Comparison of ENCODE assay signal across 15 cellular contexts in the genomic region with DNA sequence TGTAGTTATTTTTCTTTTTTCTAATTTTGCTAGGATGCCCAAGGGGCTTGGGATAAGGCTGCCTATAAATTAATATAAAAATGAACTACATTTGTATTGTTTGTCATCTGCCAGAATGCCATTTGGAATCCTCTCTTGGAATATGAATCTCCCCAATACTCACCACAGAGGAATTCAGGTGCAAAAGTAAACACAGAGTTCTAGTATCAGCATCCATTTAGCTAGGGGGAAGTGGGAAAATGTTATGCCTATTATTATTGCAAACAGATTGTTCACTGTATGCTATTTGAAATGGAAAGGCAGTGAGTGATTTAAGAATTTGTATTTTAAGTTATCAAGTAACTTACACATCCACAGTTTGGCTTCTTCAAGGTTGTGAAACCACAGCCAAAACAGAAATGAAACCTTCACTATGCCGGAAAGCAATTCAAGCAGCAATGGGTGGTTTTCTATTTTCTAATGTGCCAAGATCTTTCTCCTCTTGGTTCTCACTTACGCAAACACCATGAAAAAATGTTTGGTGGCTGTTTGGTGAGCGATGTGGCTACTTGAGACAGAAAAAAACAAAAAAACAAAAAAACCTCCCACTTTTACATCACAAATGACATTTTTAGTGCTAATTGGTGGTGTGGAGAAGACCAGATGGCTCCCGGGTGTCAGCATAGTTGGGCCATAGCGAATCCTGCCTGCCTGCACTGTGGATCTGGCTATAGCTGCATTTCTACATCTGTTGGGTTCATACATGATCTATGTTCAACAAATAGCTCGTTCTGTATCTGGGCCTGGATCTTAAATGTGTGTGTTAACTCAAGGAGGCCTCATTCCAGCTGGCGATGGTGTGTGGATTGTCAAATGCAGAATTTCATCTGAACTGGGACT.
DNase-seq lines count a peak whose midpoint lies in the region; ATAC-seq and TF ChIP-seq lines count a peak whose summit lies in the region.
"Had no signal": no experiment of that assay in that cellular context is flagged by ENCODE, and none has a peak within 500 bp of the region (broad histone marks: within the 10 kb centered on the region; RNA-seq: fewer than 3 reads in every experiment).

No MANE protein-coding gene starts in this region.

- H3K79me1 ChIP-seq in mesenchymal stem cell (replicated peaks; ENCODE audit: low read length, poor library complexity, severe bottlenecking): no peaks in the 10 kb centered on the region

- H3K27me3 ChIP-seq in ascending aorta (no peaks in the 10 kb centered on the region), mesenchymal stem cell (ENCODE audit: control insufficient read depth in 1 of 2, insufficient read depth in 1 of 2, low read length in 2 of 2) (no peaks in the 10 kb centered on the region), WERI-Rb-1 (ENCODE audit: insufficient read depth, low read depth, severe bottlenecking) (no peaks in the 10 kb centered on the region)
- H3K27me3 ChIP-seq: pancreas, SJSA1 had no signal

- intact Hi-C loops in ascending aorta (cut with DNase I): no loop called here
- intact Hi-C loops in Right ventricle myocardium superior (cut with DNase I): no loop called here

- peak overlapping the region; percentile 42 to 61 for H3K27ac ChIP-seq in ascending aorta
- H3K27ac ChIP-seq in mesenchymal stem cell (ENCODE audit: low read length, poor library complexity, severe bottlenecking): peak overlapping the region; percentile 44
- no peak overlapping the region for H3K27ac ChIP-seq in WERI-Rb-1
- H3K27ac ChIP-seq: pancreas, SJSA1 had no signal

- H3K4me1 ChIP-seq in ascending aorta: peaks cover 0 to 6% of the 10 kb centered on the region in 2 donors
- H3K4me1 ChIP-seq in mesenchymal stem cell (ENCODE audit: control insufficient read depth, insufficient read depth, low read depth, low read length): peaks cover 1% of the 10 kb centered on the region
- H3K4me1 ChIP-seq: pancreas had no signal

- no peak overlapping the region for H2BK120ac ChIP-seq in mesenchymal stem cell (ENCODE audit: low read depth, low read length)

- no peak for ATAC-seq in Right ventricle myocardium superior (ENCODE audit: poor library complexity)
- ATAC-seq: pancreas had no signal

- peak; percentile 70 for DNase-seq in ELR (ENCODE audit: low read depth)
- DNase-seq in M059J (ENCODE audit: low read depth): peak; percentile 66
- DNase-seq in ascending aorta (ENCODE audit: low spot score in 2 of 2): no peak
- DNase-seq in mesenchymal stem cell: no peak
- no peak for DNase-seq in stimulated activated CD8-positive, alpha-beta memory T cell treated with anti-CD3 and anti-CD28 coated beads, Interleukin-4, amount 100 ng/mL, for 48 hours
- no peak for DNase-seq in WERI-Rb-1
- DNase-seq in Right ventricle myocardium superior: no peak
- DNase-seq: activated gamma-delta T cell; aorta; C1 segment of cervical spinal cord; NCI-H2171 treated with DMSO at 0.1 percent for 48 hours; pancreas; stimulated activated CD4-positive, alpha-beta T cell treated with anti-CD3 and anti-CD28 coated beads, Interleukin-4, amount 100 ng/mL, for 4 hours; T-helper 9 cell had no signal

- 84% methylated on average over 4 of the region's 7 CpGs for WGBS in mesenchymal stem cell

- H2BK15ac ChIP-seq in mesenchymal stem cell (ENCODE audit: low read depth, poor library complexity, severe bottlenecking): no peak overlapping the region

- H3K4me3 ChIP-seq in ascending aorta (no peak overlapping the region), mesenchymal stem cell (ENCODE audit: insufficient read depth in 1 of 2, low read depth in 1 of 2, low read length in 2 of 2) (peak overlapping the region in 1 of 2 experiments; percentile 55), WERI-Rb-1 (ENCODE audit: low read depth, low read length) (no peak overlapping the region)
- H3K4me3 ChIP-seq: pancreas, SJSA1 had no signal

- no peak overlapping the region for H3K14ac ChIP-seq in mesenchymal stem cell (ENCODE audit: low read length in 2 of 2)

- no peak overlapping the region for H2AK5ac ChIP-seq in mesenchymal stem cell (ENCODE audit: low read length, severe bottlenecking)

- no peak overlapping the region for H4K8ac ChIP-seq in mesenchymal stem cell (ENCODE audit: low read length)

- H2AFZ ChIP-seq in mesenchymal stem cell (ENCODE audit: low read depth, low read length): no peak overlapping the region

- H2BK5ac ChIP-seq in mesenchymal stem cell (ENCODE audit: low read depth, low read length, poor library complexity, severe bottlenecking): no peak overlapping the region

- no peak overlapping the region for H3K18ac ChIP-seq in mesenchymal stem cell (ENCODE audit: low read depth in 1 of 2, low read length in 2 of 2)

- H3K9me3 ChIP-seq in ascending aorta: no peaks in the 10 kb centered on the region
- no peaks in the 10 kb centered on the region for H3K9me3 ChIP-seq in mesenchymal stem cell (ENCODE audit: control insufficient read depth, low read length)
- no peaks in the 10 kb centered on the region for H3K9me3 ChIP-seq in WERI-Rb-1 (ENCODE audit: severe bottlenecking)
- H3K9me3 ChIP-seq: pancreas, SJSA1 had no signal

- no peak overlapping the region for H3K23ac ChIP-seq in mesenchymal stem cell (ENCODE audit: low read length in 2 of 2)

- no peak overlapping the region for H4K91ac ChIP-seq in mesenchymal stem cell (ENCODE audit: low read length)

- no peak for TF ChIP-seq CTCF in ascending aorta (IDR thresholded peaks at IDR 0.05)
- no peak for TF ChIP-seq CTCF in WERI-Rb-1 (IDR thresholded peaks at IDR 0.05; ENCODE audit: low read depth, low read length)

- H3K36me3 ChIP-seq in ascending aorta (no peaks in the 10 kb centered on the region), mesenchymal stem cell (ENCODE audit: control insufficient read depth in 1 of 2, insufficient read depth in 2 of 2, low read depth in 1 of 2, low read length in 2 of 2) (no peaks in the 10 kb centered on the region), WERI-Rb-1 (no peaks in the 10 kb centered on the region)
- H3K36me3 ChIP-seq: pancreas, SJSA1 had no signal

- peak overlapping the region; percentile 55 for H3K9ac ChIP-seq in mesenchymal stem cell (ENCODE audit: low read length)

- no peak overlapping the region for H3K4me2 ChIP-seq in mesenchymal stem cell (ENCODE audit: low read length, poor library complexity, severe bottlenecking)

- no peak overlapping the region for H2BK12ac ChIP-seq in mesenchymal stem cell (ENCODE audit: low read length in 2 of 2)

- H3K4ac ChIP-seq in mesenchymal stem cell (ENCODE audit: low read depth in 1 of 2, low read length in 2 of 2): no peak overlapping the region

Comparison
In these comparisons a context has a peak if more than half of its experiments do, and no peak if none do; other contexts are left out.
1. DNase-seq: peak in ELR (single experiment) and M059J (single experiment); none in ascending aorta (0 of 2), mesenchymal stem cell (single experiment), stimulated activated CD8-positive, alpha-beta memory T cell treated with anti-CD3 and anti-CD28 coated beads, Interleukin-4, amount 100 ng/mL, for 48 hours (single experiment), WERI-Rb-1 (single experiment) and Right ventricle myocardium superior (single experiment).